1 cellular context compared by ENCODE assay signal in genomic region chr11:47566166-47566546, GRCh38.
TF ChIP-seq lines count a peak whose summit lies in the region.

No MANE protein-coding gene starts in this region.

TF ChIP-seq in HepG2, 621 proteins besides CTCF, POLR2A, EP300 and RAD21 (continues in another document):
- TF ChIP-seq HES4 (CRISPR knock-in tag; IDR thresholded peaks at IDR 0.05; ENCODE audit: borderline replicate concordance): no peak
- TF ChIP-seq ZMYM3 (CRISPR knock-in tag; IDR thresholded peaks at IDR 0.05): peak; percentile 34; the same call in 1 of the 2 replicates
- TF ChIP-seq EEA1 (CRISPR knock-in tag; IDR thresholded peaks at IDR 0.05; ENCODE audit: borderline replicate concordance): no peak
- TF ChIP-seq CSRNP2 (CRISPR knock-in tag; conservative IDR thresholded peaks at IDR 0.05; ENCODE audit: low read depth): no peak
- TF ChIP-seq RFX3 (CRISPR knock-in tag; IDR thresholded peaks at IDR 0.05): no peak
- 0 out of 2 replicates have a peak, but pooled peaks have one; percentile 8 for TF ChIP-seq SPEN (CRISPR knock-in tag; IDR thresholded peaks at IDR 0.05; ENCODE audit: low read depth)
- no peak for TF ChIP-seq ZNF276 (CRISPR knock-in tag; IDR thresholded peaks at IDR 0.05; ENCODE audit: low read depth)
- no peak for TF ChIP-seq CAMTA2 (CRISPR knock-in tag; IDR thresholded peaks at IDR 0.05; ENCODE audit: borderline replicate concordance)
- TF ChIP-seq YY1 (IDR thresholded peaks at IDR 0.05; ENCODE audit: insufficient read depth, insufficient replicate concordance, low read depth, low read length): peak; percentile 10
- TF ChIP-seq HNRNPL (IDR thresholded peaks at IDR 0.05; ENCODE audit: low read depth, low read length): no peak
- TF ChIP-seq ONECUT2 (CRISPR knock-in tag; IDR thresholded peaks at IDR 0.05): no peak
- no peak for TF ChIP-seq THYN1 (CRISPR knock-in tag; IDR thresholded peaks at IDR 0.05; ENCODE audit: borderline replicate concordance, low read depth)
- TF ChIP-seq MIXL1 (CRISPR knock-in tag; IDR thresholded peaks at IDR 0.05): no peak
- no peak for TF ChIP-seq ZNF407 (CRISPR knock-in tag; IDR thresholded peaks at IDR 0.05; ENCODE audit: not compliant biosample characterization)
- no peak for TF ChIP-seq HCFC1 (IDR thresholded peaks at IDR 0.05; ENCODE audit: low read depth, low read length)
- no peak for TF ChIP-seq ZNF160 (CRISPR knock-in tag; IDR thresholded peaks at IDR 0.05)
- no peak for TF ChIP-seq HMGA1 (CRISPR knock-in tag; conservative IDR thresholded peaks at IDR 0.05)
- TF ChIP-seq ZNF318 (CRISPR knock-in tag; IDR thresholded peaks at IDR 0.05): no peak
- no peak for TF ChIP-seq CCAR2 (optimal IDR thresholded peaks at IDR 0.05; ENCODE audit: low read depth, low read length)
- 0 out of 2 replicates have a peak, but pooled peaks have one; percentile 7 for TF ChIP-seq ZNF770 (CRISPR knock-in tag; IDR thresholded peaks at IDR 0.05)
- no peak for TF ChIP-seq MED8 (CRISPR knock-in tag; IDR thresholded peaks at IDR 0.05; ENCODE audit: insufficient replicate concordance)
- 0 out of 2 replicates have a peak, but pooled peaks have one; percentile 3 for TF ChIP-seq MAZ (IDR thresholded peaks at IDR 0.05; ENCODE audit: borderline replicate concordance, low read depth, low read length)
- TF ChIP-seq MAZ (CRISPR knock-in tag; IDR thresholded peaks at IDR 0.05; ENCODE audit: low read depth): no peak
- TF ChIP-seq ZSCAN12 (CRISPR knock-in tag; IDR thresholded peaks at IDR 0.05): no peak
- no peak for TF ChIP-seq JUND (CRISPR knock-in tag; IDR thresholded peaks at IDR 0.05)
- TF ChIP-seq HNRNPUL1 (IDR thresholded peaks at IDR 0.05; ENCODE audit: low read depth, low read length): no peak
- no peak for TF ChIP-seq PRPF4 (IDR thresholded peaks at IDR 0.05; ENCODE audit: low read depth, low read length, poor library complexity, severe bottlenecking)
- TF ChIP-seq MBD4 (IDR thresholded peaks at IDR 0.05; ENCODE audit: borderline replicate concordance, low read length): no peak
- no peak for TF ChIP-seq FOXM1 (CRISPR knock-in tag; IDR thresholded peaks at IDR 0.05)
- TF ChIP-seq TOPORS (CRISPR knock-in tag; IDR thresholded peaks at IDR 0.05): no peak
- no peak for TF ChIP-seq HHEX (CRISPR knock-in tag; IDR thresholded peaks at IDR 0.05)
- TF ChIP-seq MBNL3 (CRISPR knock-in tag; conservative IDR thresholded peaks at IDR 0.05): no peak
- no peak for TF ChIP-seq PHB2 (IDR thresholded peaks at IDR 0.05; ENCODE audit: partially characterized antibody)
- no peak for TF ChIP-seq ZNF788 (CRISPR knock-in tag; IDR thresholded peaks at IDR 0.05; ENCODE audit: borderline replicate concordance)
- TF ChIP-seq FOXC1 (CRISPR knock-in tag; IDR thresholded peaks at IDR 0.05; ENCODE audit: borderline replicate concordance): no peak
- TF ChIP-seq RBM39 (IDR thresholded peaks at IDR 0.05; ENCODE audit: low read depth, low read length, poor library complexity, severe bottlenecking): peak; percentile 20
